28 cellular contexts compared by ENCODE assay signal in genomic region chr17:8707232-8707590, GRCh38. TPM values are rescaled to one million over a fixed set of nuclear protein-coding genes. Genes with fewer than 3 reads are reported as not detected.
DNase-seq lines count a peak whose midpoint lies in the region; ATAC-seq, FAIRE-seq and TF ChIP-seq lines count a peak whose summit lies in the region.
"Had no signal": no experiment of that assay in that cellular context is flagged by ENCODE, and none has a peak within 500 bp of the region (broad histone marks: within the 10 kb centered on the region; RNA-seq: fewer than 3 reads in every experiment).

No MANE protein-coding gene starts in this region.

- H3K36me3 Mint-ChIP-seq in GM23338 (ENCODE audit: low read depth): peaks cover 3% of the 10 kb centered on the region; the same call in 1 of the 3 replicates
- H3K36me3 Mint-ChIP-seq: natural killer cell treated with Interleukin-12 subunit alpha and Interleukin-12 subunit beta and Interleukin-15 and Interleukin-18, amount 100 ng/mL, for 72 hours; T-cell had no signal

- H3K27ac Mint-ChIP-seq in GM23338: no peak overlapping the region
- H3K27ac Mint-ChIP-seq: activated T-cell treated with anti-CD3 and anti-CD28 coated beads, Interleukin-2, amount 50 U/mL, for 24 hours; dendritic cell treated with granulocyte-macrophage colony-stimulating factor and Interleukin-4, amounts not matched to agents 40 ng/mL and 50 ng/mL, for 4 days; natural killer cell treated with Interleukin-12 subunit alpha and Interleukin-12 subunit beta and Interleukin-15 and Interleukin-18, amount 100 ng/mL, for 72 hours; stimulated activated naive CD8-positive, alpha-beta T cell treated with anti-CD3 and anti-CD28 coated beads, Interleukin-15, amount 100 ng/mL, for 72 hours; T-cell had no signal

- 56 to 66% (median 61%) methylated on average over 5 of the region's 5 CpGs for WGBS in adrenal gland, 4 donors

- H3K27ac ChIP-seq in GM23338 (ENCODE audit: low read depth) (no peak overlapping the region), left lung (peak overlapping the region in 1 of 2 donors; percentile 19), tibial artery (peak overlapping the region; percentile 76 to 77), adrenal gland (peak overlapping the region in 1 of 5 donors; percentile 49)
- H3K27ac ChIP-seq: SJCRH30 had no signal

- DNase-seq in GM23338 (ENCODE audit: low spot score) (no peak), bronchial epithelial cell (ENCODE audit: low read depth) (no peak), left lung (no peak), tibial artery (peak in 1 of 2 donors; percentile 12), adrenal gland (no peak), HCEC 1CT (no peak), NCI-H2227 treated with DMSO at 0.1 percent for 48 hours (lab: John Stamatoyannopoulos, UW) (no peak)
- no peak for DNase-seq in stimulated activated CD4-positive, alpha-beta T cell treated with anti-CD3 and anti-CD28 coated beads, Interleukin-4, amount 100 ng/mL, for 24 hours
- DNase-seq: activated CD4-positive, alpha-beta T cell treated with anti-CD3 and anti-CD28 coated beads for 1 hour; activated gamma-delta T cell treated with Interleukin-2 at 50 U/mL for 16 hours; activated T-cell treated with anti-CD3 and anti-CD28 coated beads, Interleukin-2, amount 50 U/mL, for 24 hours; H7; left cardiac atrium; NCI-H146; SJCRH30; stimulated activated naive CD8-positive, alpha-beta T cell treated with anti-CD3 and anti-CD28 coated beads, Interleukin-15, amount 100 ng/mL, for 72 hours; T-cell; transverse colon had no signal

- FAIRE-seq in bronchial epithelial cell (lab: Jason Lieb, UNC): peak; percentile 36
- FAIRE-seq: GM18507, TTC549 had no signal

- peak overlapping the region; percentile 60 for H2AFZ ChIP-seq in GM23338

- H3K27me3 ChIP-seq in GM23338 (ENCODE audit: insufficient read depth) (no peaks in the 10 kb centered on the region), bronchial epithelial cell (ENCODE audit: control insufficient read depth, insufficient read depth, low read length) (no peaks in the 10 kb centered on the region), left lung (no peaks in the 10 kb centered on the region), tibial artery (no peaks in the 10 kb centered on the region), adrenal gland (no peaks in the 10 kb centered on the region)
- H3K27me3 ChIP-seq: SJCRH30, transverse colon had no signal

- no peaks in the 10 kb centered on the region for H3K36me3 ChIP-seq in GM23338 (ENCODE audit: insufficient read depth)
- no peaks in the 10 kb centered on the region for H3K36me3 ChIP-seq in bronchial epithelial cell (ENCODE audit: control insufficient read depth, insufficient read depth, low read length)
- no peaks in the 10 kb centered on the region for H3K36me3 ChIP-seq in left lung
- peaks cover 0 to 3% (median 0%) of the 10 kb centered on the region in 3 donors for H3K36me3 ChIP-seq in tibial artery
- no peaks in the 10 kb centered on the region for H3K36me3 ChIP-seq in adrenal gland (replicated peaks in 1 of 2)
- H3K36me3 ChIP-seq: SJCRH30, transverse colon had no signal

- H3K9me3 ChIP-seq in left lung (no peaks in the 10 kb centered on the region), tibial artery (no peaks in the 10 kb centered on the region), adrenal gland (replicated peaks in 1 of 3) (no peaks in the 10 kb centered on the region)
- H3K9me3 ChIP-seq: SJCRH30, transverse colon had no signal

- H3K4me1 ChIP-seq in GM23338 (ENCODE audit: insufficient read depth): no peaks in the 10 kb centered on the region
- peaks cover 0 to 4% of the 10 kb centered on the region in 2 donors for H3K4me1 ChIP-seq in left lung
- peaks cover 0 to 37% (median 18%) of the 10 kb centered on the region in 4 donors for H3K4me1 ChIP-seq in tibial artery
- H3K4me1 ChIP-seq in adrenal gland (replicated peaks in 1 of 2): peaks cover 0 to 9% of the 10 kb centered on the region in 2 donors
- H3K4me1 ChIP-seq: SJCRH30 had no signal

- H3K4me2 ChIP-seq in GM23338: no peak overlapping the region

- no peak for TF ChIP-seq POLR2A in adrenal gland (IDR thresholded peaks at IDR 0.05)

- H3K4me3 Mint-ChIP-seq in GM23338: no peak overlapping the region
- H3K4me3 Mint-ChIP-seq: activated T-cell treated with anti-CD3 and anti-CD28 coated beads, Interleukin-2, amount 50 U/mL, for 24 hours; dendritic cell treated with granulocyte-macrophage colony-stimulating factor and Interleukin-4, amounts not matched to agents 40 ng/mL and 50 ng/mL, for 4 days; natural killer cell treated with Interleukin-12 subunit alpha and Interleukin-12 subunit beta and Interleukin-15 and Interleukin-18, amount 100 ng/mL, for 72 hours; stimulated activated naive CD8-positive, alpha-beta T cell treated with anti-CD3 and anti-CD28 coated beads, Interleukin-15, amount 100 ng/mL, for 72 hours; T-cell had no signal

- H3K27me3 Mint-ChIP-seq in GM23338 (ENCODE audit: insufficient read depth, low read depth, poor library complexity): no peaks in the 10 kb centered on the region

- no peaks in the 10 kb centered on the region for H3K9me2 ChIP-seq in GM23338 (ENCODE audit: insufficient read depth)

- H3K4me1 Mint-ChIP-seq in GM23338: no peaks in the 10 kb centered on the region
- H3K4me1 Mint-ChIP-seq: stimulated activated naive CD8-positive, alpha-beta T cell treated with anti-CD3 and anti-CD28 coated beads, Interleukin-15, amount 100 ng/mL, for 72 hours; T-cell had no signal

- TF ChIP-seq CTCF in GM23338 (conservative IDR thresholded peaks at IDR 0.05; ENCODE audit: low read depth in 2 of 2): no peak
- TF ChIP-seq CTCF in bronchial epithelial cell (IDR thresholded peaks at IDR 0.05; ENCODE audit: insufficient read depth, low read length, severe bottlenecking): no peak
- no peak for TF ChIP-seq CTCF in left lung (IDR thresholded peaks at IDR 0.05)
- TF ChIP-seq CTCF in tibial artery (IDR thresholded peaks at IDR 0.05): no peak
- no peak for TF ChIP-seq CTCF in adrenal gland (IDR thresholded peaks at IDR 0.05)

- intact Hi-C loops in left lung (cut with DNase I) (no loop called here), tibial artery (cut with DNase I; ENCODE audit: low total_unique reads) (no loop called here), adrenal gland (cut with DNase I) (no loop called here)

- H4K20me1 ChIP-seq in GM23338 (replicated peaks; ENCODE audit: insufficient read depth): no peaks in the 10 kb centered on the region

- H3K9me3 Mint-ChIP-seq in GM23338: peaks cover 12% of the 10 kb centered on the region; the same call in 2 of the 3 replicates
- H3K9me3 Mint-ChIP-seq: activated T-cell treated with anti-CD3 and anti-CD28 coated beads, Interleukin-2, amount 50 U/mL, for 24 hours; dendritic cell treated with granulocyte-macrophage colony-stimulating factor and Interleukin-4, amounts not matched to agents 40 ng/mL and 50 ng/mL, for 4 days; natural killer cell treated with Interleukin-12 subunit alpha and Interleukin-12 subunit beta and Interleukin-15 and Interleukin-18, amount 100 ng/mL, for 72 hours; stimulated activated naive CD8-positive, alpha-beta T cell treated with anti-CD3 and anti-CD28 coated beads, Interleukin-15, amount 100 ng/mL, for 72 hours; T-cell had no signal

- no peaks in the 10 kb centered on the region for H3F3A ChIP-seq in GM23338 (replicated peaks; ENCODE audit: low read depth)

- ATAC-seq in GM23338 (no peak), left lung (peak; percentile 20)
- ATAC-seq: Panc1; stimulated activated naive CD8-positive, alpha-beta T cell treated with anti-CD3 and anti-CD28 coated beads, Interleukin-15, amount 100 ng/mL, for 72 hours; T-cell had no signal

- H3K4me3 ChIP-seq in GM23338 (no peak overlapping the region), bronchial epithelial cell (ENCODE audit: low read depth, low read length) (no peak overlapping the region), left lung (no peak overlapping the region), tibial artery (no peak overlapping the region), adrenal gland (no peak overlapping the region)
- H3K4me3 ChIP-seq: SJCRH30, transverse colon had no signal

- no peaks in the 10 kb centered on the region for H3K79me2 ChIP-seq in GM23338 (replicated peaks; ENCODE audit: insufficient read depth)

TF ChIP-seq in GM23338, 12 proteins besides CTCF, POLR2A, EP300 and RAD21:
- TF ChIP-seq POLR2AphosphoS5 (IDR thresholded peaks at IDR 0.05; ENCODE audit: low read depth) (no peak), REST (IDR thresholded peaks at IDR 0.05; ENCODE audit: unreplicated experiment) (no peak), CREB1 (CRISPR knock-in tag; IDR thresholded peaks at IDR 0.05; ENCODE audit: low read depth) (no peak), NANOG (IDR thresholded peaks at IDR 0.05; ENCODE audit: borderline replicate concordance) (no peak)

RNA-seq across cellular contexts. Expression of gene CCDC42, which starts 37.4 kb away (rescaled TPM):
- total RNA-seq in GM23338 (2014; rRNA removed; shearing (Covaris generic)): not detected in 2 replicates
- polyA plus RNA-seq in GM23338 (2016; fragmentation: Nextera tagmentation; extraction: Ambion mirVana) (not detected in 2 replicates), adrenal gland (not detected)
- total RNA-seq in bronchial epithelial cell (not detected in 2 replicates), left lung (not detected), adrenal gland (not detected)
- total RNA-seq: G401; H7; left cardiac atrium; mononuclear cell; natural killer cell treated with Interleukin-12 subunit alpha and Interleukin-12 subunit beta and Interleukin-15 and Interleukin-18, amount 100 ng/mL, for 72 hours; NCI-H460; osteocyte; SJCRH30; transverse colon had no signal
- polyA plus RNA-seq: adipose tissue had no signal

RNA-seq across cellular contexts. Expression of gene SPDYE4, which starts 51.1 kb away (rescaled TPM):
- total RNA-seq in GM23338 (2014; rRNA removed; shearing (Covaris generic)): not detected in 2 replicates
- not detected in 2 replicates for polyA plus RNA-seq in GM23338 (2016; fragmentation: Nextera tagmentation; extraction: Ambion mirVana)
- not detected in 2 replicates for total RNA-seq in bronchial epithelial cell
- total RNA-seq in left lung: not detected
- not detected for total RNA-seq in adrenal gland
- not detected for polyA plus RNA-seq in adrenal gland
- total RNA-seq: G401; H7; left cardiac atrium; mononuclear cell; natural killer cell treated with Interleukin-12 subunit alpha and Interleukin-12 subunit beta and Interleukin-15 and Interleukin-18, amount 100 ng/mL, for 72 hours; NCI-H460; osteocyte; SJCRH30; T-cell; transverse colon had no signal
- polyA plus RNA-seq: adipose tissue had no signal
